13 cellular contexts compared by ENCODE assay signal in genomic region chr3:124861041-124861440, GRCh38. TPM values are rescaled to one million over a fixed set of nuclear protein-coding genes. Genes with fewer than 3 reads are reported as not detected.
A peak's percentile ranks its signal among the peaks of the same experiment; 100 is the strongest.
DNase-seq lines count a peak whose midpoint lies in the region; FAIRE-seq and TF ChIP-seq lines count a peak whose summit lies in the region.
"Had no signal": no experiment of that assay in that cellular context is flagged by ENCODE, and none has a peak within 500 bp of the region (broad histone marks: within the 10 kb centered on the region; RNA-seq: fewer than 3 reads in every experiment).

No MANE protein-coding gene starts in this region.

- peaks cover 52% of the 10 kb centered on the region for H3K4me1 ChIP-seq in GM23248 (ENCODE audit: insufficient read depth)
- H3K4me1 ChIP-seq in astrocyte (ENCODE audit: insufficient read depth, low read length) = peaks cover 29% of the 10 kb centered on the region
- peaks cover 0 to 53% of the 10 kb centered on the region in 2 donors for H3K4me1 ChIP-seq in right atrium auricular region
- peaks cover 58% of the 10 kb centered on the region for H3K4me1 ChIP-seq in skeletal muscle satellite cell (ENCODE audit: control insufficient read depth, insufficient read depth, low read length)
- H3K4me1 ChIP-seq in mesendoderm (ENCODE audit: control insufficient read depth, low read depth, low read length) = peaks cover 2% of the 10 kb centered on the region

- H3K9me2 ChIP-seq in GM23248 (ENCODE audit: insufficient read depth) = no peaks in the 10 kb centered on the region

- TF ChIP-seq CTCF in astrocyte (IDR thresholded peaks at IDR 0.05; ENCODE audit: insufficient read depth, low read depth, low read length) = no peak
- TF ChIP-seq CTCF in right atrium auricular region (IDR thresholded peaks at IDR 0.05) = no peak

- H3K4ac ChIP-seq in mesendoderm (ENCODE audit: low read depth, low read length) = no peak overlapping the region

- H3K9me3 ChIP-seq in GM23248 (ENCODE audit: low read depth) = no peaks in the 10 kb centered on the region
- H3K9me3 ChIP-seq in astrocyte (ENCODE audit: insufficient read depth, low read depth, low read length) = no peaks in the 10 kb centered on the region
- H3K9me3 ChIP-seq in right atrium auricular region = no peaks in the 10 kb centered on the region
- H3K9me3 ChIP-seq in skeletal muscle satellite cell (replicated peaks; ENCODE audit: low read length) = no peaks in the 10 kb centered on the region

- FAIRE-seq in astrocyte (lab: Jason Lieb, UNC) = no peak
- FAIRE-seq: GM12892 had no signal

- no peak overlapping the region for H3K23ac ChIP-seq in mesendoderm (ENCODE audit: low read length)

- no peak overlapping the region for H2AFZ ChIP-seq in GM23248
- H2AFZ ChIP-seq in astrocyte (ENCODE audit: low read depth, low read length) = no peak overlapping the region

- H3K4me2 ChIP-seq in GM23248 (ENCODE audit: unreplicated experiment) (peak overlapping the region; percentile 70), astrocyte (ENCODE audit: low read length) (peak overlapping the region; percentile 50), skeletal muscle satellite cell (ENCODE audit: low read length) (peak overlapping the region; percentile 61), mesendoderm (ENCODE audit: low read length) (no peak overlapping the region)

- no peak overlapping the region for H3K4me3 Mint-ChIP-seq in astrocyte (ENCODE audit: unreplicated experiment)
- H3K4me3 Mint-ChIP-seq: CD14-positive monocyte had no signal

- H3K27me3 ChIP-seq in GM23248 (replicated peaks; ENCODE audit: insufficient read depth) = no peaks in the 10 kb centered on the region
- no peaks in the 10 kb centered on the region for H3K27me3 ChIP-seq in astrocyte (ENCODE audit: insufficient read depth, low read length)
- no peaks in the 10 kb centered on the region for H3K27me3 ChIP-seq in right atrium auricular region
- no peaks in the 10 kb centered on the region for H3K27me3 ChIP-seq in skeletal muscle satellite cell (ENCODE audit: control insufficient read depth, insufficient read depth, low read length)
- H3K27me3 ChIP-seq in mesendoderm (ENCODE audit: insufficient read depth, low read length, poor library complexity) = no peaks in the 10 kb centered on the region

- peaks cover 4% of the 10 kb centered on the region for H3K36me3 Mint-ChIP-seq in astrocyte (ENCODE audit: low read depth, unreplicated experiment)
- H3K36me3 Mint-ChIP-seq: CD14-positive monocyte had no signal

- H3K9me3 Mint-ChIP-seq in astrocyte (ENCODE audit: unreplicated experiment) = no peaks in the 10 kb centered on the region

- peak overlapping the region; percentile 40; the same call in 1 of the 2 replicates for H3K9ac ChIP-seq in GM23248
- no peak overlapping the region for H3K9ac ChIP-seq in astrocyte (ENCODE audit: low read length)
- no peak overlapping the region for H3K9ac ChIP-seq in skeletal muscle satellite cell (ENCODE audit: low read depth, low read length)
- no peak overlapping the region for H3K9ac ChIP-seq in mesendoderm (ENCODE audit: low read length)

- H2BK5ac ChIP-seq in mesendoderm (ENCODE audit: low read length) = no peak overlapping the region

- no peak overlapping the region for H3K18ac ChIP-seq in mesendoderm (ENCODE audit: low read length)

- H3K36me3 ChIP-seq in GM23248 (ENCODE audit: low read depth) (0 out of 2 replicates have a peak, but pooled peaks cover 3% of the 10 kb centered on the region), astrocyte (ENCODE audit: insufficient read depth, low read length) (peaks cover 3% of the 10 kb centered on the region), right atrium auricular region (no peaks in the 10 kb centered on the region), skeletal muscle satellite cell (ENCODE audit: insufficient read depth, low read length) (peaks cover 27% of the 10 kb centered on the region), mesendoderm (ENCODE audit: control insufficient read depth, insufficient read depth, low read length) (peaks cover 1% of the 10 kb centered on the region)
- H3K36me3 ChIP-seq: WERI-Rb-1 had no signal

- H2BK120ac ChIP-seq in mesendoderm (ENCODE audit: low read depth, low read length) = no peak overlapping the region

- H2AK5ac ChIP-seq in mesendoderm (ENCODE audit: low read length) = no peak overlapping the region

- no peaks in the 10 kb centered on the region for H3K27me3 Mint-ChIP-seq in astrocyte (ENCODE audit: low read depth, unreplicated experiment)

- H3K4me3 ChIP-seq in GM23248 (peak overlapping the region; percentile 36; the same call in 1 of the 2 replicates), astrocyte (ENCODE audit: insufficient read depth, low read depth, low read length) (no peak overlapping the region), right atrium auricular region (no peak overlapping the region), skeletal muscle satellite cell (ENCODE audit: low read length) (peak overlapping the region; percentile 44), mesendoderm (ENCODE audit: low read length) (no peak overlapping the region)

- in situ Hi-C loops in GM23248 (cut with MboI) = no loop called here

- H2BK15ac ChIP-seq in mesendoderm (replicated peaks; ENCODE audit: low read depth) = no peak overlapping the region

- H3K27ac Mint-ChIP-seq in astrocyte (ENCODE audit: unreplicated experiment) = peak overlapping the region; percentile 96
- H3K27ac Mint-ChIP-seq: CD14-positive monocyte had no signal

- H4K20me1 ChIP-seq in GM23248 (ENCODE audit: insufficient read depth) (no peaks in the 10 kb centered on the region), astrocyte (ENCODE audit: insufficient read depth, low read length) (peaks cover 4% of the 10 kb centered on the region)

- H3K4me1 Mint-ChIP-seq in astrocyte (ENCODE audit: low read depth, unreplicated experiment) = peaks cover 33% of the 10 kb centered on the region

- H3K79me2 ChIP-seq in GM23248 (ENCODE audit: insufficient read depth) = peaks cover 70% of the 10 kb centered on the region
- H3K79me2 ChIP-seq in astrocyte (ENCODE audit: insufficient read depth, low read length) = peaks cover 41% of the 10 kb centered on the region
- peaks cover 59% of the 10 kb centered on the region for H3K79me2 ChIP-seq in mesendoderm (ENCODE audit: control insufficient read depth, insufficient read depth, low read length)

- H3K56ac ChIP-seq in mesendoderm (ENCODE audit: low read length) = no peak overlapping the region

- H4K8ac ChIP-seq in mesendoderm (ENCODE audit: low read depth, low read length) = no peak overlapping the region

- 6% methylated on average over 9 of the region's 9 CpGs for WGBS in GM23248 (ENCODE audit: low coverage in 1 of 2, low lambda C conversion rate in 2 of 2, missing lambda C conversion rate in 2 of 2), 2 experiments
- WGBS in mesendoderm (ENCODE audit: extremely low coverage, insufficient coverage, low lambda C conversion rate) = no CpG with 5 or more reads among the region's 9 CpGs

- H3K27ac ChIP-seq in GM23248 (peak overlapping the region; percentile 90), astrocyte (ENCODE audit: low read depth, low read length) (peak overlapping the region; percentile 43), right atrium auricular region (peak overlapping the region; percentile 67 to 75), mesendoderm (ENCODE audit: low read depth, low read length) (no peak overlapping the region)
- H3K27ac ChIP-seq: WERI-Rb-1 had no signal

- DNase-seq in GM23248 (peak; percentile 47), astrocyte (ENCODE audit: low read depth) (no peak), right atrium auricular region (ENCODE audit: low spot score) (no peak), mesendoderm (no peak), amygdala (lab: John Stamatoyannopoulos, UW) (no peak), T1000 (lab: John Stamatoyannopoulos, UW) (no peak), medulla oblongata (ENCODE audit: extremely low spot score) (no peak)
- DNase-seq: NCI-H2029; stimulated activated CD8-positive, alpha-beta memory T cell treated with anti-CD3 and anti-CD28 coated beads, Interleukin-4, amount 100 ng/mL, for 48 hours; WERI-Rb-1 had no signal

- no peak overlapping the region for H4K5ac ChIP-seq in mesendoderm (ENCODE audit: low read length)

- H3F3A ChIP-seq in GM23248 (ENCODE audit: insufficient read depth) = peaks cover 58% of the 10 kb centered on the region

- peaks cover 26% of the 10 kb centered on the region for H3K79me1 ChIP-seq in mesendoderm (ENCODE audit: low read length)

RNA-seq across cellular contexts. Expression of gene ITGB5, which starts 26.1 kb away (rescaled TPM):
- total RNA-seq in GM23248 (2014; rRNA removed; shearing (Covaris generic)) = 383 and 523 TPM in 2 replicates
- polyA plus RNA-seq in GM23248 (2016; fragmentation: Nextera tagmentation; extraction: Ambion mirVana) = 33.9 and 39.4 TPM in 2 replicates
- total RNA-seq in astrocyte = 139 and 201 TPM in 2 replicates
- 100 to 1,000 TPM in 1 of 2 donors, 10 to 100 TPM in 1; 84.0 to 182 TPM for total RNA-seq in right atrium auricular region
- total RNA-seq in skeletal muscle satellite cell (2012; rRNA removed) = 157 and 167 TPM in 2 replicates
- 201 TPM for polyA plus RNA-seq in mesendoderm (2013, experiment 1 of 2)
- 194 TPM for polyA plus RNA-seq in mesendoderm (2013, experiment 2 of 2)

Comparison
In these comparisons a context has a peak if more than half of its experiments do, and no peak if none do; other contexts are left out.
1. H3K4me3 ChIP-seq: peak in GM23248 (single experiment) and skeletal muscle satellite cell (single experiment); none in astrocyte (single experiment), right atrium auricular region (0 of 2) and mesendoderm (single experiment).